ENCODE assay signal across 8 cellular contexts in the genomic region with DNA sequence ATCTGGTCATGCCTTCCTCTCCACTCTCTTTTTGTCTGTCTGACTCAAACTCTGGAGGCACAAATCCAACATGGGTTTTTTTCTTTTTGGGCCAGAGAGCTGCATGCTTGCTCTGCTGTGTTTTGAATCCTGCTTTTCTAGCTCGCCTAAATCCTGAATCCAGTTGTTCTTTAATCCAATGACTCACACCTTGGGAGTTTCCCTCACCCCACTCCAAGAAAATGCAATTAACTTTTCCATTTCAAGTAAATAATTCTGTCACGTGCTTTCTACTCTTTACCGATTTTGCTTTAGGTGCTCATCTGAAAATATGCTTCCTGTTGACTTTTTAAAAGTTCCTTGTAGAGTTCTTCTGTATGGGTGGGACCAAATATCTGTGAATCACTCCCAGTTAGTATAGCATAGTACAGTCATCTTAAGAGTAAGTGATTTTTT. TPM values are rescaled to one million over a fixed set of nuclear protein-coding genes. Genes with fewer than 3 reads are reported as not detected.
DNase-seq lines count a peak whose midpoint lies in the region; ATAC-seq lines count a peak whose summit lies in the region.

No MANE protein-coding gene starts in this region.

- 45 to 57% methylated on average over 2 to 3 of the region's 3 CpGs for WGBS in mesodermal cell (ENCODE audit: insufficient coverage in 2 of 2), 2 experiments

- H3K4me1 ChIP-seq in mesodermal cell (ENCODE audit: control insufficient read depth, insufficient read depth, low read length, poor library complexity, severe bottlenecking): peaks cover 10% of the 10 kb centered on the region

- ATAC-seq in GM19395 (IDR thresholded peaks at IDR 0.05; ENCODE audit: unreplicated experiment): no peak
- no peak for ATAC-seq in HG02623 (IDR thresholded peaks at IDR 0.05; ENCODE audit: unreplicated experiment)
- ATAC-seq in GM21526 (IDR thresholded peaks at IDR 0.05; ENCODE audit: low FRiP score, unreplicated experiment): no peak

- no peaks in the 10 kb centered on the region for H3K9me3 ChIP-seq in mesodermal cell (ENCODE audit: control insufficient read depth, low read length)

- DNase-seq in D341Med (ENCODE audit: low spot score) (peak; percentile 40), NCI-H82 treated with DMSO at 0.1 percent for 48 hours (lab: John Stamatoyannopoulos, UW; ENCODE audit: unreplicated experiment) (peak; percentile 58), dedifferentiated amniotic fluid mesenchymal stem cell (ENCODE audit: extremely low spot score) (peak; percentile 88), SIG-M5 treated with dmso at 0.1 percent for 504 hours (lab: John Stamatoyannopoulos, UW; ENCODE audit: unreplicated experiment) (no peak)

- no peak overlapping the region for H3K4me3 ChIP-seq in mesodermal cell (ENCODE audit: extremely low read depth, insufficient read depth, low read length, poor library complexity, severe bottlenecking)

- no peaks in the 10 kb centered on the region for H3K36me3 ChIP-seq in mesodermal cell (ENCODE audit: control insufficient read depth, insufficient read depth, low read length)

- peak overlapping the region; percentile 55 for H3K27ac ChIP-seq in mesodermal cell (ENCODE audit: low read depth, low read length, severe bottlenecking)

RNA-seq across cellular contexts. Expression of a gene that starts 47.6 kb away (rescaled TPM):
- polyA plus RNA-seq in mesodermal cell (2013, experiment 1 of 2): 33.3 TPM
- polyA plus RNA-seq in mesodermal cell (2013, experiment 2 of 2): 30.5 TPM
